In genomic region chr20:47481330-47482216, GRCh38 we compare ENCODE assay signal across 23 cellular contexts. TPM values are rescaled to one million over a fixed set of nuclear protein-coding genes. Genes with fewer than 3 reads are reported as not detected.
DNase-seq lines count a peak whose midpoint lies in the region; ATAC-seq, FAIRE-seq and TF ChIP-seq lines count a peak whose summit lies in the region.
"Had no signal": no experiment of that assay in that cellular context is flagged by ENCODE, and none has a peak within 500 bp of the region (broad histone marks: within the 10 kb centered on the region; RNA-seq: fewer than 3 reads in every experiment).

No MANE protein-coding gene starts in this region.

- H3K4me3 ChIP-seq in Caco-2 (ENCODE audit: low read depth, low read length): no peak overlapping the region
- H3K4me3 ChIP-seq in pancreas: no peak overlapping the region
- H3K4me3 ChIP-seq: heart left ventricle, left ventricle myocardium inferior, prostate gland, thyroid gland had no signal

- no peak for FAIRE-seq in pancreas (lab: Jason Lieb, UNC)
- FAIRE-seq: colon had no signal

- no peaks in the 10 kb centered on the region for H3K9me3 Mint-ChIP-seq in activated naive CD4-positive, alpha-beta T cell treated with anti-CD3 and anti-CD28 coated beads, Interleukin-2, amount 50 U/mL, for 24 hours
- H3K9me3 Mint-ChIP-seq in activated naive CD4-positive, alpha-beta T cell treated with anti-CD3 and anti-CD28 coated beads for 36 hours: no peaks in the 10 kb centered on the region
- H3K9me3 Mint-ChIP-seq in activated naive CD8-positive, alpha-beta T cell treated with anti-CD3 and anti-CD28 coated beads, Interleukin-2, amount 50 U/mL, for 24 hours: no peaks in the 10 kb centered on the region
- H3K9me3 Mint-ChIP-seq in stimulated activated memory B cell treated with anti-CD40 and anti-IgM and Interleukin-4, amounts not matched to agents 10 μg/mL and 1 μg/mL and 100 μg/mL, for 72 hours: no peaks in the 10 kb centered on the region
- H3K9me3 Mint-ChIP-seq in Caco-2 (ENCODE audit: unreplicated experiment): no peaks in the 10 kb centered on the region
- H3K9me3 Mint-ChIP-seq: activated T-cell treated with anti-CD3 and anti-CD28 coated beads, Interleukin-2, amount 50 U/mL, for 72 hours; CD4-positive, alpha-beta T cell; endodermal cell; WTC11 had no signal

- no TSS peak for BruUV-seq in Caco-2 (replicated peaks; lab: Mats Ljungman, UMichigan)

- no peak overlapping the region for H3K4me3 Mint-ChIP-seq in activated naive CD4-positive, alpha-beta T cell treated with anti-CD3 and anti-CD28 coated beads, Interleukin-2, amount 50 U/mL, for 24 hours
- H3K4me3 Mint-ChIP-seq in activated naive CD4-positive, alpha-beta T cell treated with anti-CD3 and anti-CD28 coated beads for 36 hours: no peak overlapping the region
- no peak overlapping the region for H3K4me3 Mint-ChIP-seq in activated naive CD8-positive, alpha-beta T cell treated with anti-CD3 and anti-CD28 coated beads, Interleukin-2, amount 50 U/mL, for 24 hours
- H3K4me3 Mint-ChIP-seq in stimulated activated memory B cell treated with anti-CD40 and anti-IgM and Interleukin-4, amounts not matched to agents 10 μg/mL and 1 μg/mL and 100 μg/mL, for 72 hours: no peak overlapping the region
- no peak overlapping the region for H3K4me3 Mint-ChIP-seq in Caco-2 (ENCODE audit: unreplicated experiment)
- H3K4me3 Mint-ChIP-seq: activated naive CD8-positive, alpha-beta T cell treated with anti-CD3 and anti-CD28 coated beads, Interleukin-2, amount 10 ng/mL, durations not matched to agents 7 days and 5 days; activated T-cell treated with anti-CD3 and anti-CD28 coated beads, Interleukin-2, amount 50 U/mL, for 72 hours; CD4-positive, alpha-beta T cell; endodermal cell; WTC11 had no signal

- in situ Hi-C loops in GM13977 (cut with MboI; ENCODE audit: low pct_unique_long_range_greater_than_20kb, low sequenced_read_pairs, unreplicated experiment): no loop called here

- H3K27ac ChIP-seq in pancreas: no peak overlapping the region
- H3K27ac ChIP-seq: prostate gland, thyroid gland had no signal

- H3K36me3 Mint-ChIP-seq in activated naive CD4-positive, alpha-beta T cell treated with anti-CD3 and anti-CD28 coated beads, Interleukin-2, amount 50 U/mL, for 24 hours: no peaks in the 10 kb centered on the region
- no peaks in the 10 kb centered on the region for H3K36me3 Mint-ChIP-seq in activated naive CD4-positive, alpha-beta T cell treated with anti-CD3 and anti-CD28 coated beads for 36 hours (ENCODE audit: low read depth)
- H3K36me3 Mint-ChIP-seq in activated naive CD8-positive, alpha-beta T cell treated with anti-CD3 and anti-CD28 coated beads, Interleukin-2, amount 50 U/mL, for 24 hours (ENCODE audit: low read depth): no peaks in the 10 kb centered on the region
- H3K36me3 Mint-ChIP-seq in stimulated activated memory B cell treated with anti-CD40 and anti-IgM and Interleukin-4, amounts not matched to agents 10 μg/mL and 1 μg/mL and 100 μg/mL, for 72 hours: no peaks in the 10 kb centered on the region
- no peaks in the 10 kb centered on the region for H3K36me3 Mint-ChIP-seq in Caco-2 (ENCODE audit: insufficient read depth, unreplicated experiment)
- H3K36me3 Mint-ChIP-seq: activated naive CD8-positive, alpha-beta T cell treated with anti-CD3 and anti-CD28 coated beads, Interleukin-2, amount 10 ng/mL, durations not matched to agents 7 days and 5 days; WTC11 had no signal

- TF ChIP-seq CTCF in Caco-2 (IDR thresholded peaks at IDR 0.05; ENCODE audit: insufficient read depth in 1 of 2, low read depth in 1 of 2, low read length in 1 of 2, severe bottlenecking in 1 of 2, unreplicated experiment in 1 of 2) (no peak), pancreas (IDR thresholded peaks at IDR 0.05) (no peak), GM13977 (IDR thresholded peaks at IDR 0.05; ENCODE audit: extremely low read depth, insufficient read depth, missing control alignments) (no peak)

- no peaks in the 10 kb centered on the region for H3K27me3 ChIP-seq in Caco-2 (replicated peaks; ENCODE audit: control insufficient read depth, insufficient read depth, low read length)
- no peaks in the 10 kb centered on the region for H3K27me3 ChIP-seq in pancreas
- H3K27me3 ChIP-seq: heart left ventricle, thyroid gland had no signal

- DNase-seq in activated naive CD4-positive, alpha-beta T cell treated with anti-CD3 and anti-CD28 coated beads for 36 hours: no peak
- DNase-seq in NOMO-1 treated with dmso at 0.1 percent for 144 hours (lab: John Stamatoyannopoulos, UW; ENCODE audit: unreplicated experiment) (peak; percentile 62), Caco-2 (no peak), pancreas (no peak), GM13977 (ENCODE audit: low spot score) (no peak)
- DNase-seq in activated naive CD8-positive, alpha-beta T cell treated with anti-CD3 and anti-CD28 coated beads, Interleukin-2, amount 50 U/mL, for 24 hours: no peak
- DNase-seq: activated naive CD8-positive, alpha-beta T cell treated with anti-CD3 and anti-CD28 coated beads, Interleukin-2, amount 10 ng/mL, durations not matched to agents 7 days and 5 days; activated T-cell treated with anti-CD3 and anti-CD28 coated beads, Interleukin-2, amount 50 U/mL, for 72 hours; CD4-positive, alpha-beta T cell; endodermal cell; heart left ventricle; left ventricle myocardium inferior; NCI-H1048; NCI-H2029 treated with DMSO at 0.1 percent for 48 hours; SHP77; stimulated activated CD4-positive, alpha-beta T cell treated with anti-CD3 and anti-CD28 coated beads, Interleukin-2, amount 100 ng/mL, for 24 hours; stimulated activated naive CD4-positive, alpha-beta T cell treated with Interleukin-2 at 50 U/mL for 16 hours; thyroid gland had no signal

- WGBS in pancreas, 2 donors: 77 to 88% methylated on average over 15 of the region's 15 CpGs

- no peaks in the 10 kb centered on the region for H3K27me3 Mint-ChIP-seq in activated naive CD4-positive, alpha-beta T cell treated with anti-CD3 and anti-CD28 coated beads, Interleukin-2, amount 50 U/mL, for 24 hours
- H3K27me3 Mint-ChIP-seq in activated naive CD4-positive, alpha-beta T cell treated with anti-CD3 and anti-CD28 coated beads for 36 hours (ENCODE audit: low read depth): no peaks in the 10 kb centered on the region
- no peaks in the 10 kb centered on the region for H3K27me3 Mint-ChIP-seq in activated naive CD8-positive, alpha-beta T cell treated with anti-CD3 and anti-CD28 coated beads, Interleukin-2, amount 50 U/mL, for 24 hours
- no peaks in the 10 kb centered on the region for H3K27me3 Mint-ChIP-seq in stimulated activated memory B cell treated with anti-CD40 and anti-IgM and Interleukin-4, amounts not matched to agents 10 μg/mL and 1 μg/mL and 100 μg/mL, for 72 hours
- H3K27me3 Mint-ChIP-seq in Caco-2 (ENCODE audit: insufficient read depth, unreplicated experiment): no peaks in the 10 kb centered on the region
- H3K27me3 Mint-ChIP-seq: activated naive CD8-positive, alpha-beta T cell treated with anti-CD3 and anti-CD28 coated beads, Interleukin-2, amount 10 ng/mL, durations not matched to agents 7 days and 5 days; CD4-positive, alpha-beta T cell had no signal

- H3K36me3 ChIP-seq in Caco-2 (ENCODE audit: control insufficient read depth, insufficient read depth, low read length): no peaks in the 10 kb centered on the region
- H3K36me3 ChIP-seq in pancreas: no peaks in the 10 kb centered on the region
- H3K36me3 ChIP-seq: heart left ventricle, left ventricle myocardium inferior, prostate gland, thyroid gland had no signal

- H3K4me1 Mint-ChIP-seq in activated naive CD4-positive, alpha-beta T cell treated with anti-CD3 and anti-CD28 coated beads, Interleukin-2, amount 50 U/mL, for 24 hours: peaks cover 36% of the 10 kb centered on the region
- peaks cover 17% of the 10 kb centered on the region for H3K4me1 Mint-ChIP-seq in activated naive CD4-positive, alpha-beta T cell treated with anti-CD3 and anti-CD28 coated beads for 36 hours (ENCODE audit: low read depth)
- peaks cover 48% of the 10 kb centered on the region for H3K4me1 Mint-ChIP-seq in activated naive CD8-positive, alpha-beta T cell treated with anti-CD3 and anti-CD28 coated beads, Interleukin-2, amount 50 U/mL, for 24 hours
- peaks cover 54% of the 10 kb centered on the region for H3K4me1 Mint-ChIP-seq in stimulated activated memory B cell treated with anti-CD40 and anti-IgM and Interleukin-4, amounts not matched to agents 10 μg/mL and 1 μg/mL and 100 μg/mL, for 72 hours
- H3K4me1 Mint-ChIP-seq in Caco-2 (ENCODE audit: low read depth, unreplicated experiment): peaks cover 14% of the 10 kb centered on the region
- H3K4me1 Mint-ChIP-seq: WTC11 had no signal

- H3K9me3 ChIP-seq in Caco-2: no peaks in the 10 kb centered on the region
- H3K9me3 ChIP-seq in pancreas: no peaks in the 10 kb centered on the region
- H3K9me3 ChIP-seq: heart left ventricle, left ventricle myocardium inferior, prostate gland, thyroid gland had no signal

- CTCF ChIA-PET in activated naive CD4-positive, alpha-beta T cell treated with anti-CD3 and anti-CD28 coated beads for 36 hours (lab: Charles Lee): no interaction called here
- CTCF ChIA-PET in Caco-2 (lab: Charles Lee): no interaction called here

- intact Hi-C loops in activated naive CD4-positive, alpha-beta T cell treated with anti-CD3 and anti-CD28 coated beads for 36 hours (cut with micrococcal nuclease): no loop called here
- intact Hi-C loops in Caco-2 (cut with micrococcal nuclease; ENCODE audit: unreplicated experiment) (no loop called here), pancreas (cut with DNase I) (no loop called here)

- peak overlapping the region; percentile 81 for H3K27ac Mint-ChIP-seq in activated naive CD4-positive, alpha-beta T cell treated with anti-CD3 and anti-CD28 coated beads, Interleukin-2, amount 50 U/mL, for 24 hours
- no peak overlapping the region for H3K27ac Mint-ChIP-seq in activated naive CD4-positive, alpha-beta T cell treated with anti-CD3 and anti-CD28 coated beads for 36 hours
- peak overlapping the region; percentile 9 for H3K27ac Mint-ChIP-seq in activated naive CD8-positive, alpha-beta T cell treated with anti-CD3 and anti-CD28 coated beads, Interleukin-2, amount 50 U/mL, for 24 hours
- H3K27ac Mint-ChIP-seq in stimulated activated memory B cell treated with anti-CD40 and anti-IgM and Interleukin-4, amounts not matched to agents 10 μg/mL and 1 μg/mL and 100 μg/mL, for 72 hours: peak overlapping the region; percentile 82
- no peak overlapping the region for H3K27ac Mint-ChIP-seq in Caco-2 (ENCODE audit: unreplicated experiment)
- H3K27ac Mint-ChIP-seq: activated naive CD8-positive, alpha-beta T cell treated with anti-CD3 and anti-CD28 coated beads, Interleukin-2, amount 10 ng/mL, durations not matched to agents 7 days and 5 days; activated T-cell treated with anti-CD3 and anti-CD28 coated beads, Interleukin-2, amount 50 U/mL, for 72 hours; CD4-positive, alpha-beta T cell; endodermal cell; WTC11 had no signal

- ATAC-seq in activated naive CD8-positive, alpha-beta T cell treated with anti-CD3 and anti-CD28 coated beads, Interleukin-2, amount 50 U/mL, for 24 hours: no peak
- no peak for ATAC-seq in stimulated activated memory B cell treated with anti-CD40 and anti-IgM and Interleukin-4, amounts not matched to agents 10 μg/mL and 1 μg/mL and 100 μg/mL, for 72 hours
- ATAC-seq in pancreas: no peak
- ATAC-seq: activated T-cell treated with anti-CD3 and anti-CD28 coated beads, Interleukin-2, amount 50 U/mL, for 72 hours; heart left ventricle; WTC11 had no signal

- POLR2A ChIA-PET in Caco-2 (lab: Charles Lee): no interaction called here

- H3K4me1 ChIP-seq in Caco-2 (peaks cover 4% of the 10 kb centered on the region), pancreas (no peaks in the 10 kb centered on the region)
- H3K4me1 ChIP-seq: prostate gland, thyroid gland had no signal

RNA-seq across cellular contexts. Expression of gene NCOA3, which starts 20.1 kb away (rescaled TPM):
- total RNA-seq in activated naive CD4-positive, alpha-beta T cell treated with anti-CD3 and anti-CD28 coated beads for 36 hours: 10 to 100 TPM; 48.3 to 53.2 TPM
- total RNA-seq in Caco-2 (2022) (96.7 and 97.3 TPM in 2 replicates), pancreas (10 to 100 TPM in 4 of 6 donors, 1 to 10 TPM in 2; 8.9 to 17.4 (median 11.6) TPM)
- polyA plus RNA-seq in pancreas: 1 to 10 TPM; 3.6 to 5.0 TPM

Comparison
In these comparisons a context has a peak if more than half of its experiments do, and no peak if none do; other contexts are left out.
1. H3K27ac Mint-ChIP-seq: peak in activated naive CD4-positive, alpha-beta T cell treated with anti-CD3 and anti-CD28 coated beads, Interleukin-2, amount 50 U/mL, for 24 hours (single experiment), activated naive CD8-positive, alpha-beta T cell treated with anti-CD3 and anti-CD28 coated beads, Interleukin-2, amount 50 U/mL, for 24 hours (single experiment) and stimulated activated memory B cell treated with anti-CD40 and anti-IgM and Interleukin-4, amounts not matched to agents 10 μg/mL and 1 μg/mL and 100 μg/mL, for 72 hours (single experiment); none in activated naive CD4-positive, alpha-beta T cell treated with anti-CD3 and anti-CD28 coated beads for 36 hours (single experiment) and Caco-2 (single experiment).